In the genomic region with DNA sequence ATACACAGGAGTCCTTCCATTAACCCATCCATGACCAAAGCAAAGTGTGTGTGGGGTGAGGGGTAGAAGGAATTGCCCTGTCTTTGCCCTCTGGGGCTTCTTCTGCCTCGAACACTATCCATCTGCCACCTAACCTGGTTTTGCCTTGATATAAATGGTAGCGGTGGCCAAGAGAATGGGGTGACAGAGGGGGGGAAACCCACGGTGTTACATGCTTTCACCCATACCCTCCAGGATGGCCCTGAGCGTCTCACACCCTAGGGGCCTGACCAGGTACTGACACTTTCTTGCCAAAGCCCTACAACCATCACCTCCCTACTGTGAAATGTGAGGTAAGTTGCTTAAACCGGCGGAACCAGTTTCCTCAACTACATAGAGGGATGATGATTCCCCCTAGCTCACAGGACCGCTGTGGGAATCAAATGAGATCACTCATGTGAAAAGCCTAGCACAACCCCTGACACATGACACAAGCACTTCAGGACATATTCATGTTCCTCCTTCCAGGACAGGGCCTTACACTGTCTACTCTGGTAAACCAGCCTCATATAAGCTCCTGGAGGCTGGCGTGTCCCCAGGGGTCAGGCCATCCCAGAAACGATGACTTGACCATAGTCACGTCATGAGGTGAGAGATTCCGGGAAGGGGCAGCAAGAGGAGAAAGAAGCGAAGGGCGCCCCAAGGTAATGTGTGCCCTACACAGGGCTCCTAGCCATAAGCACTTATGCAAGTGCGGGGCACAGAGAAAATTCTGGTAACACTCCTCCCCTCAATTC, we compare ENCODE assay signal across 7 cellular contexts. TPM values are rescaled to one million over a fixed set of nuclear protein-coding genes. Genes with fewer than 3 reads are reported as not detected.
DNase-seq lines count a peak whose midpoint lies in the region; ATAC-seq and TF ChIP-seq lines count a peak whose summit lies in the region.

No MANE protein-coding gene starts in this region.

- peaks cover 70% of the 10 kb centered on the region for H3K4me1 Mint-ChIP-seq in activated CD4-positive, alpha-beta T cell treated with anti-CD3 and anti-CD28 coated beads for 36 hours
- peaks cover 28% of the 10 kb centered on the region for H3K4me1 Mint-ChIP-seq in endodermal cell

- no peaks in the 10 kb centered on the region for H3K9me3 ChIP-seq in endodermal cell (ENCODE audit: control insufficient read depth, low read length)

- peak overlapping the region; percentile 95 for H3K9ac ChIP-seq in endodermal cell (ENCODE audit: extremely low read depth, low read length, poor library complexity, severe bottlenecking)

- ATAC-seq in GM18499 (IDR thresholded peaks at IDR 0.05; ENCODE audit: insufficient read depth, unreplicated experiment): peak; percentile 41
- peak; percentile 53 for ATAC-seq in HG02610 (IDR thresholded peaks at IDR 0.05; ENCODE audit: unreplicated experiment)
- peak; percentile 61 for ATAC-seq in activated CD4-positive, alpha-beta T cell treated with anti-CD3 and anti-CD28 coated beads for 36 hours

- DNase-seq in NCI-H1694 (lab: John Stamatoyannopoulos, UW): peak; percentile 55
- DNase-seq in activated CD4-positive, alpha-beta T cell treated with anti-CD3 and anti-CD28 coated beads for 36 hours: peak; percentile 86
- peak; percentile 95 for DNase-seq in endodermal cell
- peak; percentile 75 for DNase-seq in mucosa of gallbladder (ENCODE audit: low spot score)
- peak; percentile 69 for DNase-seq in superior temporal gyrus (ENCODE audit: extremely low spot score)

- no peaks in the 10 kb centered on the region for H3K27me3 Mint-ChIP-seq in activated CD4-positive, alpha-beta T cell treated with anti-CD3 and anti-CD28 coated beads for 36 hours
- no peaks in the 10 kb centered on the region for H3K27me3 Mint-ChIP-seq in endodermal cell (ENCODE audit: insufficient read depth)

- peaks cover 2% of the 10 kb centered on the region for H3K9me3 Mint-ChIP-seq in activated CD4-positive, alpha-beta T cell treated with anti-CD3 and anti-CD28 coated beads for 36 hours (ENCODE audit: low read depth)
- no peaks in the 10 kb centered on the region for H3K9me3 Mint-ChIP-seq in endodermal cell

- peak overlapping the region; percentile 78 for H3K4me3 Mint-ChIP-seq in activated CD4-positive, alpha-beta T cell treated with anti-CD3 and anti-CD28 coated beads for 36 hours
- H3K4me3 Mint-ChIP-seq in endodermal cell: peak overlapping the region; percentile 72

- WGBS in endodermal cell (ENCODE audit: insufficient coverage in 1 of 2, insufficient read length in 1 of 2), 2 experiments: 64 to 69% methylated on average over 10 to 13 of the region's 14 CpGs

- intact Hi-C loops in activated CD4-positive, alpha-beta T cell treated with anti-CD3 and anti-CD28 coated beads for 36 hours (cut with DNase I, micrococcal nuclease): loop anchor here in 1 of 2 experiments (1.0 to 10.0 kb wide), 5 partner anchors 8 to 396 kb away; partner anchors contain the start of genes ANXA4 and SNRPG

- peaks cover 20% of the 10 kb centered on the region for H3K36me3 Mint-ChIP-seq in activated CD4-positive, alpha-beta T cell treated with anti-CD3 and anti-CD28 coated beads for 36 hours (ENCODE audit: low read depth)
- H3K36me3 Mint-ChIP-seq in endodermal cell (ENCODE audit: low read depth): no peaks in the 10 kb centered on the region

- H3K36me3 ChIP-seq in endodermal cell (ENCODE audit: control insufficient read depth, insufficient read depth, low read length): no peaks in the 10 kb centered on the region

- peak; percentile 78 for TF ChIP-seq CTCF in endodermal cell (conservative IDR thresholded peaks at IDR 0.05)

- H3K4me1 ChIP-seq in endodermal cell (ENCODE audit: control insufficient read depth, insufficient read depth, low read length): peaks cover 5% of the 10 kb centered on the region

- CTCF ChIA-PET in activated CD4-positive, alpha-beta T cell treated with anti-CD3 and anti-CD28 coated beads for 36 hours (lab: Charles Lee): interaction anchor here (1.0 to 8.6 kb wide), 6 partner anchors 9 to 229 kb away, joined by 3 to 71 read pairs (median 6); partner anchors contain the start of gene MXD1

- H3K27me3 ChIP-seq in endodermal cell (ENCODE audit: control insufficient read depth, insufficient read depth, low read length, poor library complexity, severe bottlenecking): no peaks in the 10 kb centered on the region

- H3K27ac ChIP-seq in endodermal cell (ENCODE audit: low read depth, low read length): peak overlapping the region; percentile 97

- peak overlapping the region; percentile 100 for H3K27ac Mint-ChIP-seq in activated CD4-positive, alpha-beta T cell treated with anti-CD3 and anti-CD28 coated beads for 36 hours
- H3K27ac Mint-ChIP-seq in endodermal cell: peak overlapping the region; percentile 99

- peak overlapping the region; percentile 89 for H3K4me3 ChIP-seq in endodermal cell (ENCODE audit: low read length)

- POLR2A ChIA-PET in activated CD4-positive, alpha-beta T cell treated with anti-CD3 and anti-CD28 coated beads for 36 hours (lab: Charles Lee): interaction anchor here (0.6 to 2.9 kb wide), 6 partner anchors 9 to 227 kb away, joined by 3 to 24 read pairs (median 6); no protein-coding TSS in a partner anchor

RNA-seq across cellular contexts. Expression of gene C2orf42, which starts 49.7 kb away (rescaled TPM):
- total RNA-seq in activated CD4-positive, alpha-beta T cell treated with anti-CD3 and anti-CD28 coated beads for 36 hours: 10 to 100 TPM; 22.6 to 23.3 TPM
- total RNA-seq in endodermal cell: 10 to 100 TPM; 12.3 to 16.5 TPM
- 8.7 TPM for polyA plus RNA-seq in endodermal cell (2013, experiment 1 of 2)
- 11.0 TPM for polyA plus RNA-seq in endodermal cell (2013, experiment 2 of 2)
- total RNA-seq in mucosa of gallbladder: 22.6 TPM

RNA-seq across cellular contexts. Expression of gene PCBP1, which starts 53.9 kb away (rescaled TPM):
- total RNA-seq in activated CD4-positive, alpha-beta T cell treated with anti-CD3 and anti-CD28 coated beads for 36 hours: 100 to 1,000 TPM; 417 to 450 TPM
- total RNA-seq in endodermal cell: 100 to 1,000 TPM; 344 to 357 TPM
- polyA plus RNA-seq in endodermal cell (2013, experiment 1 of 2): 354 TPM
- 313 TPM for polyA plus RNA-seq in endodermal cell (2013, experiment 2 of 2)
- 358 TPM for total RNA-seq in mucosa of gallbladder

Comparison
In these comparisons a context has a peak if more than half of its experiments do, and no peak if none do; other contexts are left out.
1. Peak in every context shown above with its lines: DNase-seq, ATAC-seq, H3K4me3 ChIP-seq and H3K27ac ChIP-seq.